8 cellular contexts compared by ENCODE assay signal in the genomic region with DNA sequence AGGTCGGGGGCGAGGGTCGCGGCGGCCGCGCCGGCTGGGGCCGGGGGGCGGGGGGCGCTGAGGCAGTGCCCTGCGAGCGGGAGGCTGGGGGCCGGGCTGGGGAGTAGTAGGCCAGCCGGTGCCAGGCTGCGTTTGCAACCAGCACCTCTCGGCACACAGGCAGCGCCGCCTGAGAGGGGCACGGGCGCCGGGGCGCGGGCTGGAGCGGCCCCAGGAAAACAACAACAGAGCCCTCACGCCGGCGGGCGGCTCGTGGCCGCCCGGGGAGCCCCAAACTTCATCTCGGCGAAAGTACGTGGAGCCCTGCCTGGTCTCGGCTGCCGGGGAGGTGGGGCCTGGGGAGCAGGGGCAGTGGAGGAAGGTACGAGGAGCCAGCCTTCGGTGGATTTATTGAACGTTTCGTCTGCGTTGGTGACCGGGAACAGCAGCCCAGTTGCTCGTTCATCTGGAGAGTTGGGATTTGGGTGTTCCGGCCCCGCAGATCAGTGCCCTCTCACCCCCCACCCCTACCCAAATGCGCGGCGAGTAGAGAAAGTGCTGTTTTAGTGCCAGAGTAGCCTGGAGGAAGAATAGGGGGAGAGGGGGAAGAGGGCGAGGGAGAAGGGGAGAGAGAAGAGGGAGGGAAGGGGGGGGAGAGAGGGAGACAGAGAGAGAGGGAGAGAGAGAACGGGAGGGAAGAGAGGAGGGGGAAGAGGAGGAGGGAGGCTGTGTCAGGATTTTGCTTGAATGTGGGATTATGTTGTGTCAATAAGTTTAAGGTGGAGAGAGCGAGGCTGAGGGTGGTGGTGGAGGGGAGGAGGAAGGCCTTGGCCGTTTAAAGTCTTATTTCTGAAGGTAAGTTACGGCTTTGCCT. TPM values are rescaled to one million over a fixed set of nuclear protein-coding genes. Genes with fewer than 3 reads are reported as not detected.
DNase-seq lines count a peak whose midpoint lies in the region; ATAC-seq, FAIRE-seq and TF ChIP-seq lines count a peak whose summit lies in the region.

No MANE protein-coding gene starts in this region.

- no peaks in the 10 kb centered on the region for H3K9me3 ChIP-seq in PC-9 (ENCODE audit: insufficient read depth, low read depth)

- peak overlapping the region; percentile 88 for H3K4me2 ChIP-seq in PC-9

- peaks cover 0 to 7% of the 10 kb centered on the region in 2 donors for H3K36me3 Mint-ChIP-seq in naive B cell

- peaks cover 37 to 39% (median 39%) of the 10 kb centered on the region in 3 donors for H3K4me1 Mint-ChIP-seq in naive B cell

- H3K4me1 ChIP-seq in PC-9 (replicated peaks; ENCODE audit: insufficient read depth), result peaks cover 23% of the 10 kb centered on the region

- BruUV-seq in PC-9 (replicated peaks; lab: Mats Ljungman, UMichigan), result no TSS peak

- H3K27ac ChIP-seq in PC-9 (peak overlapping the region; percentile 58), substantia nigra (ENCODE audit: low read depth, low read length, poor library complexity, severe bottlenecking) (peak overlapping the region; percentile 80)

- peak; percentile 83 for FAIRE-seq in GM19239 (lab: Jason Lieb, UNC)

- H4K20me1 ChIP-seq in PC-9 (ENCODE audit: insufficient read depth), result no peaks in the 10 kb centered on the region

- peak overlapping the region; percentile 95 for H3K4me3 ChIP-seq in PC-9

- no peaks in the 10 kb centered on the region for H3K9me2 ChIP-seq in PC-9 (ENCODE audit: insufficient read depth)

- peaks cover 10% of the 10 kb centered on the region; the same call in 1 of the 2 replicates for H3F3A ChIP-seq in PC-9 (ENCODE audit: insufficient read depth, low read depth)

- DNase-seq in C1 segment of cervical spinal cord (lab: John Stamatoyannopoulos, UW) (peak; percentile 24 to 87 (median 74)), GM19239 (ENCODE audit: insufficient read length, low spot score) (no peak), PC-9 (peak; percentile 43 to 60), fibroblast of peridontal ligament (ENCODE audit: extremely low read depth) (peak; percentile 44), naive B cell (peak; percentile 66), substantia nigra (lab: John Stamatoyannopoulos, UW) (peak in 47 of 49 donors; percentile 3 to 86 (median 58))
- peak; percentile 16 to 32 for DNase-seq in activated T-helper 1 cell treated with anti-CD3 and anti-CD28 coated beads, Interleukin-2, amount 50 U/mL, for 16 hours (ENCODE audit: low read depth in 1 of 2, low spot score in 1 of 2)

- peak overlapping the region; percentile 95 for H2AFZ ChIP-seq in PC-9

- peak overlapping the region; percentile 88 to 99 (median 96) for H3K27ac Mint-ChIP-seq in naive B cell

- no peak for TF ChIP-seq CTCF in PC-9 (conservative IDR thresholded peaks at IDR 0.05)

- peak overlapping the region; percentile 88 to 100 (median 98) for H3K4me3 Mint-ChIP-seq in naive B cell

- no peaks in the 10 kb centered on the region for H3K27me3 Mint-ChIP-seq in naive B cell

- CTCF ChIA-PET in PC-9 (lab: Charles Lee), result interaction anchor here (0.9 kb wide), 1 partner anchor 94 kb away, joined by 3 read pairs; no protein-coding TSS in a partner anchor

- ATAC-seq in HG03354 (IDR thresholded peaks at IDR 0.05; ENCODE audit: poor library complexity, severe bottlenecking, unreplicated experiment) (peak; percentile 41), naive B cell (ENCODE audit: low read depth in 2 of 2) (peak; percentile 50)

- POLR2A ChIA-PET in PC-9 (lab: Charles Lee; ENCODE audit: unreplicated experiment), result interaction anchor here (0.6 to 0.8 kb wide), 2 partner anchors 25 to 1154 kb away, joined by 12 to 16 read pairs; no protein-coding TSS in a partner anchor

- H3K79me2 ChIP-seq in PC-9 (ENCODE audit: low read depth), result peaks cover 42% of the 10 kb centered on the region

- H3K9me3 Mint-ChIP-seq in naive B cell, result no peaks in the 10 kb centered on the region

- no peaks in the 10 kb centered on the region for H3K27me3 ChIP-seq in PC-9 (ENCODE audit: insufficient read depth, low read depth)

- H3K36me3 ChIP-seq in PC-9 (ENCODE audit: low read depth), result peaks cover 14% of the 10 kb centered on the region; the same call in 1 of the 2 replicates

- intact Hi-C loops in PC-9 (cut with micrococcal nuclease; ENCODE audit: unreplicated experiment), result loop anchor here (1.0 to 5.0 kb wide), 2 partner anchors 251 to 283 kb away; no protein-coding TSS in a partner anchor

RNA-seq across cellular contexts. Expression of a gene that starts 0.8 kb away (rescaled TPM):
- total RNA-seq in PC-9 (2021), result 91.7 and 92.5 TPM in 2 replicates
- polyA plus RNA-seq in naive B cell (ENCODE audit: low read depth in 6 of 6), result 100 to 1,000 TPM; 124 to 158 (median 139) TPM
